Comparison of ENCODE assay signal across 1 cellular context in genomic region chr10:91511549-91512330, GRCh38.
TF ChIP-seq lines count a peak whose summit lies in the region.

No MANE protein-coding gene starts in this region.

TF ChIP-seq in WTC11, 78 proteins besides CTCF, POLR2A, EP300 and RAD21 (continued from another document):
- TF ChIP-seq ARID4B (CRISPR knock-in tag; IDR thresholded peaks at IDR 0.05; ENCODE audit: borderline replicate concordance) (no peak), FOXP1 (CRISPR knock-in tag; IDR thresholded peaks at IDR 0.05; ENCODE audit: borderline replicate concordance) (no peak), TEAD4 (CRISPR knock-in tag; IDR thresholded peaks at IDR 0.05) (no peak), ZNF416 (CRISPR knock-in tag; IDR thresholded peaks at IDR 0.05) (no peak), ZNF671 (CRISPR knock-in tag; IDR thresholded peaks at IDR 0.05) (no peak), OVOL2 (CRISPR knock-in tag; IDR thresholded peaks at IDR 0.05; ENCODE audit: borderline replicate concordance) (no peak), FOXJ3 (CRISPR knock-in tag; IDR thresholded peaks at IDR 0.05; ENCODE audit: borderline replicate concordance) (no peak)
TF ChIP-seq in WTC11: peak in this region for 0.
